ENCODE assay signal across 14 cellular contexts in genomic region chr10:77919713-77920108, GRCh38. TPM values are rescaled to one million over a fixed set of nuclear protein-coding genes. Genes with fewer than 3 reads are reported as not detected.
DNase-seq lines count a peak whose midpoint lies in the region; ATAC-seq, FAIRE-seq and TF ChIP-seq lines count a peak whose summit lies in the region.
"Had no signal": no experiment of that assay in that cellular context is flagged by ENCODE, and none has a peak within 500 bp of the region (broad histone marks: within the 10 kb centered on the region; RNA-seq: fewer than 3 reads in every experiment).

No MANE protein-coding gene starts in this region.

- FAIRE-seq in A549 (lab: Jason Lieb, UNC), result no peak

- H3K9me2 ChIP-seq in Karpas-422 (replicated peaks; ENCODE audit: insufficient read depth, low read length), result no peaks in the 10 kb centered on the region

- POLR2A ChIA-PET in A549 (lab: Yijun Ruan, JAX), result no interaction called here

- H3K27me3 ChIP-seq in Karpas-422 (ENCODE audit: low read length), result no peaks in the 10 kb centered on the region
- H3K27me3 ChIP-seq: uterus had no signal

- CTCF ChIA-PET in A549 (lab: Yijun Ruan, JAX), result interaction anchor here (0.9 to 2.1 kb wide), 2 partner anchors 11 to 29 kb away, joined by 3 to 4 read pairs; no protein-coding TSS in a partner anchor

- H3K4me3 ChIP-seq in A549 (no peak overlapping the region), Karpas-422 (ENCODE audit: low read length) (no peak overlapping the region), astrocyte of the spinal cord (ENCODE audit: low read depth, low read length) (no peak overlapping the region)
- H3K4me3 ChIP-seq: skin epidermis, uterus had no signal

- no peaks in the 10 kb centered on the region for H3K36me3 ChIP-seq in Karpas-422 (ENCODE audit: insufficient read depth, low read length)
- H3K36me3 ChIP-seq: uterus had no signal

- 11% methylated on average over 4 of the region's 4 CpGs for WGBS in A549 (ENCODE audit: missing lambda C conversion rate)

- no peak overlapping the region for H2AFZ ChIP-seq in Karpas-422 (ENCODE audit: low read length)

- TF ChIP-seq RAD21 in A549 (conservative IDR thresholded peaks at IDR 0.05 in 1 of 2, IDR thresholded peaks at IDR 0.05 in 1 of 2), result no peak

- intact Hi-C loops in left colon (cut with DNase I, micrococcal nuclease), result loop anchor here in 1 of 2 donors (10.0 kb wide), 1 partner anchor 75 kb away; no protein-coding TSS in a partner anchor

- no peaks in the 10 kb centered on the region for H4K20me1 ChIP-seq in Karpas-422 (ENCODE audit: insufficient read depth, low read depth, low read length)

- ATAC-seq in A549 (peak; percentile 90 to 93), left colon (peak; percentile 26), HG03045 (IDR thresholded peaks at IDR 0.05; ENCODE audit: unreplicated experiment) (no peak)
- ATAC-seq: WTC11 had no signal

- H3K4me1 ChIP-seq in A549 (peaks cover 56% of the 10 kb centered on the region), Karpas-422 (ENCODE audit: low read length) (no peaks in the 10 kb centered on the region)

- TF ChIP-seq POLR2A in A549 (IDR thresholded peaks at IDR 0.05; ENCODE audit: low read length), result no peak

- no peaks in the 10 kb centered on the region for H3K9me3 ChIP-seq in A549
- H3K9me3 ChIP-seq in Karpas-422 (ENCODE audit: low read length), result no peaks in the 10 kb centered on the region
- H3K9me3 ChIP-seq: uterus had no signal

- no peak overlapping the region for H3K9ac ChIP-seq in Karpas-422 (ENCODE audit: low read length)

- peak overlapping the region; percentile 56 for H3K4me2 ChIP-seq in A549
- no peak overlapping the region for H3K4me2 ChIP-seq in Karpas-422 (ENCODE audit: low read depth, low read length, poor library complexity, severe bottlenecking)

- TF ChIP-seq CTCF in A549 (IDR thresholded peaks at IDR 0.05), result no peak
- no peak for TF ChIP-seq CTCF in astrocyte of the spinal cord (IDR thresholded peaks at IDR 0.05; ENCODE audit: low read depth, low read length)

- H3K79me2 ChIP-seq in Karpas-422 (ENCODE audit: low read length), result no peaks in the 10 kb centered on the region

- in situ Hi-C loops in astrocyte of the spinal cord (cut with HindIII; ENCODE audit: low sequenced_read_pairs), result no loop called here

- peak; percentile 71 to 74 for DNase-seq in A549 (ENCODE audit: low read depth in 1 of 2, low spot score in 1 of 2)
- peak; percentile 14 for DNase-seq in Karpas-422
- peak; percentile 48 for DNase-seq in astrocyte of the spinal cord (ENCODE audit: low read depth, low spot score)
- DNase-seq in left colon, result no peak
- DNase-seq in COR-L47 (lab: John Stamatoyannopoulos, UW), result no peak
- DNase-seq in Kasumi-1 (lab: John Stamatoyannopoulos, UW), result no peak
- no peak for DNase-seq in substantia nigra (lab: John Stamatoyannopoulos, UW)
- DNase-seq: activated T-cell treated with anti-CD3 and anti-CD28 coated beads, Interleukin-2, amount 50 U/mL, for 48 hours; head of caudate nucleus; NCI-H2029; uterus had no signal

- H3K27ac ChIP-seq in A549 (peak overlapping the region; percentile 41 to 71; a peak in 5 of 6 replicates), Karpas-422 (ENCODE audit: low read length) (no peak overlapping the region), substantia nigra (ENCODE audit: low read depth, low read length, poor library complexity, severe bottlenecking) (no peak overlapping the region)
- H3K27ac ChIP-seq: uterus had no signal

- no peak for TF ChIP-seq EP300 in A549 (IDR thresholded peaks at IDR 0.05)

TF ChIP-seq in A549, 52 proteins besides CTCF, POLR2A, EP300 and RAD21:
- 0 out of 4 replicates have a peak, but pooled peaks of 1 of the 2 experiments have one; percentile 11 for TF ChIP-seq CEBPB (IDR thresholded peaks at IDR 0.05)
- TF ChIP-seq HOXB13 (CRISPR knock-in tag; IDR thresholded peaks at IDR 0.05; ENCODE audit: low read depth), result no peak
- no peak for TF ChIP-seq EHF (CRISPR knock-in tag; IDR thresholded peaks at IDR 0.05)
- no peak for TF ChIP-seq FOSL2 (IDR thresholded peaks at IDR 0.05)
- TF ChIP-seq FOSL2 (CRISPR knock-in tag; IDR thresholded peaks at IDR 0.05), result peak; percentile 27

RNA-seq across cellular contexts. Expression of gene DLG5, which starts 6.8 kb away (rescaled TPM):
- 17.0 and 23.3 TPM in 2 replicates for polyA plus RNA-seq in A549 (2011; rRNA removed)
- 25.8 and 30.8 TPM in 2 replicates for polyA plus RNA-seq in A549 (2012; cell fraction: cytosol; rRNA removed)
- 60.4 and 73.8 TPM in 2 replicates for polyA plus RNA-seq in A549 (2012; cell fraction: nucleus; rRNA removed)
- polyA plus RNA-seq in A549 (2017; fragmentation: RNase III; extraction: RNeasy Plus Mini Kit Qiagen cat#74134 plus additional on column Dnase treatment), result 28.0 to 30.9 TPM (median 29.4 TPM) in 3 replicates
- 36.7 and 38.4 TPM in 2 replicates for polyA minus RNA-seq in A549 (2011; rRNA and poly(A)+ RNA removed)
- total RNA-seq in Karpas-422 (2014; rRNA removed; shearing (Covaris generic); ENCODE audit: low replicate concordance), result 0.19 and 0.43 TPM in 2 replicates
- total RNA-seq in left colon, result 10 to 100 TPM; 26.0 to 36.7 TPM

Comparison
In these comparisons a context has a peak if more than half of its experiments do, and no peak if none do; other contexts are left out.
1. DNase-seq: peak in A549 (2 of 2), Karpas-422 (single experiment) and astrocyte of the spinal cord (single experiment); none in left colon (0 of 2), COR-L47 (single experiment), Kasumi-1 (0 of 2) and substantia nigra (0 of 49).
2. H3K27ac ChIP-seq: peak in A549 (2 of 2); none in Karpas-422 (single experiment) and substantia nigra (single experiment).
3. RNA of gene DLG5, which starts 6.8 kb away (total RNA-seq): 26.0 to 36.7 TPM in left colon; 0.19 to 0.43 TPM in Karpas-422; every median in the first group is over 10 times any median in the second.